Comparison of ENCODE assay signal across 10 cellular contexts in genomic region chr2:235238537-235238936, GRCh38.
A peak's percentile ranks its signal among the peaks of the same experiment; 100 is the strongest.
DNase-seq lines count a peak whose midpoint lies in the region; ATAC-seq and TF ChIP-seq lines count a peak whose summit lies in the region.
"Had no signal": no experiment of that assay in that cellular context is flagged by ENCODE, and none has a peak within 500 bp of the region (broad histone marks: within the 10 kb centered on the region; RNA-seq: fewer than 3 reads in every experiment).

No MANE protein-coding gene starts in this region.

- CTCF ChIA-PET in PC-9 (lab: Charles Lee): interaction anchor here (0.6 kb wide), 1 partner anchor 508 kb away, joined by 7 read pairs; no protein-coding TSS in a partner anchor

- H3K4me3 Mint-ChIP-seq in activated naive CD8-positive, alpha-beta T cell treated with anti-CD3 and anti-CD28 coated beads, Interleukin-2, amount 50 U/mL, for 24 hours: no peak overlapping the region
- H3K4me3 Mint-ChIP-seq: naive thymus-derived CD4-positive, alpha-beta T cell had no signal

- H3K9ac ChIP-seq in adipocyte (ENCODE audit: low read length) (no peak overlapping the region), skeletal muscle satellite cell (ENCODE audit: low read depth, low read length) (no peak overlapping the region)

- H3K4me1 Mint-ChIP-seq in activated naive CD8-positive, alpha-beta T cell treated with anti-CD3 and anti-CD28 coated beads, Interleukin-2, amount 50 U/mL, for 24 hours: no peaks in the 10 kb centered on the region
- H3K4me1 Mint-ChIP-seq: naive thymus-derived CD4-positive, alpha-beta T cell had no signal

- no peaks in the 10 kb centered on the region for H3K79me2 ChIP-seq in PC-9 (ENCODE audit: low read depth)

- H4K20me1 ChIP-seq in PC-9 (ENCODE audit: insufficient read depth): no peaks in the 10 kb centered on the region

- H3K27me3 Mint-ChIP-seq in activated naive CD8-positive, alpha-beta T cell treated with anti-CD3 and anti-CD28 coated beads, Interleukin-2, amount 50 U/mL, for 24 hours: peaks cover 13% of the 10 kb centered on the region

- H3K27ac Mint-ChIP-seq in activated naive CD8-positive, alpha-beta T cell treated with anti-CD3 and anti-CD28 coated beads, Interleukin-2, amount 50 U/mL, for 24 hours: no peak overlapping the region
- H3K27ac Mint-ChIP-seq: naive thymus-derived CD4-positive, alpha-beta T cell had no signal

- H2AFZ ChIP-seq in PC-9: no peak overlapping the region

- H3K9me3 Mint-ChIP-seq in activated naive CD8-positive, alpha-beta T cell treated with anti-CD3 and anti-CD28 coated beads, Interleukin-2, amount 50 U/mL, for 24 hours: no peaks in the 10 kb centered on the region

- no TSS peak for BruUV-seq in PC-9 (replicated peaks; lab: Mats Ljungman, UMichigan)

- intact Hi-C loops in left cardiac atrium (cut with DNase I): no loop called here
- intact Hi-C loops in PC-9 (cut with micrococcal nuclease; ENCODE audit: unreplicated experiment): no loop called here

- TF ChIP-seq CTCF in PC-9 (conservative IDR thresholded peaks at IDR 0.05): no peak

- no peaks in the 10 kb centered on the region for H3F3A ChIP-seq in PC-9 (ENCODE audit: insufficient read depth, low read depth)

- H3K27ac ChIP-seq in PC-9: no peak overlapping the region

- peak; percentile 83 for DNase-seq in GM04504 (ENCODE audit: low read depth)
- DNase-seq in adipocyte (ENCODE audit: low read depth): peak; percentile 83
- DNase-seq in left cardiac atrium: peak; percentile 89
- DNase-seq in activated naive CD8-positive, alpha-beta T cell treated with anti-CD3 and anti-CD28 coated beads, Interleukin-2, amount 50 U/mL, for 24 hours: no peak
- DNase-seq in PC-9: no peak
- DNase-seq: activated naive CD4-positive, alpha-beta T cell treated with anti-CD3 and anti-CD28 coated beads, Interleukin-2, amount 50 U/mL, for 16 hours; naive thymus-derived CD4-positive, alpha-beta T cell had no signal

- POLR2A ChIA-PET in PC-9 (lab: Charles Lee; ENCODE audit: unreplicated experiment): no interaction called here

- H3K27me3 ChIP-seq in adipocyte (replicated peaks; ENCODE audit: control insufficient read depth, insufficient read depth, low read length): peaks cover 3% of the 10 kb centered on the region
- H3K27me3 ChIP-seq in skeletal muscle satellite cell (ENCODE audit: control insufficient read depth, insufficient read depth, low read length): no peaks in the 10 kb centered on the region
- H3K27me3 ChIP-seq in PC-9 (ENCODE audit: insufficient read depth, low read depth): no peaks in the 10 kb centered on the region

- H3K36me3 ChIP-seq in adipocyte (ENCODE audit: control insufficient read depth, insufficient read depth, low read length, severe bottlenecking) (no peaks in the 10 kb centered on the region), skeletal muscle satellite cell (ENCODE audit: insufficient read depth, low read length) (no peaks in the 10 kb centered on the region), PC-9 (ENCODE audit: low read depth) (no peaks in the 10 kb centered on the region)

- no peaks in the 10 kb centered on the region for H3K36me3 Mint-ChIP-seq in activated naive CD8-positive, alpha-beta T cell treated with anti-CD3 and anti-CD28 coated beads, Interleukin-2, amount 50 U/mL, for 24 hours (ENCODE audit: low read depth)
- H3K36me3 Mint-ChIP-seq: naive thymus-derived CD4-positive, alpha-beta T cell had no signal

- H3K9me3 ChIP-seq in adipocyte (ENCODE audit: control insufficient read depth, low read length) (no peaks in the 10 kb centered on the region), skeletal muscle satellite cell (replicated peaks; ENCODE audit: low read length) (no peaks in the 10 kb centered on the region), PC-9 (ENCODE audit: insufficient read depth, low read depth) (no peaks in the 10 kb centered on the region)

- H3K9me2 ChIP-seq in PC-9 (ENCODE audit: insufficient read depth): no peaks in the 10 kb centered on the region

- H3K4me1 ChIP-seq in adipocyte (ENCODE audit: control insufficient read depth, insufficient read depth, low read length) (peaks cover 29% of the 10 kb centered on the region), skeletal muscle satellite cell (ENCODE audit: control insufficient read depth, insufficient read depth, low read length) (peaks cover 13% of the 10 kb centered on the region), PC-9 (replicated peaks; ENCODE audit: insufficient read depth) (no peaks in the 10 kb centered on the region)

- ATAC-seq in left cardiac atrium (peak; percentile 92 to 97), GM18873 (IDR thresholded peaks at IDR 0.05; ENCODE audit: low FRiP score, unreplicated experiment) (no peak), HG03571 (IDR thresholded peaks at IDR 0.05; ENCODE audit: unreplicated experiment) (no peak)
- ATAC-seq in activated naive CD8-positive, alpha-beta T cell treated with anti-CD3 and anti-CD28 coated beads, Interleukin-2, amount 50 U/mL, for 24 hours: no peak
- ATAC-seq: naive thymus-derived CD4-positive, alpha-beta T cell had no signal

- H3K4me2 ChIP-seq in skeletal muscle satellite cell (ENCODE audit: low read length) (peak overlapping the region; percentile 23), PC-9 (no peak overlapping the region)

- no peak overlapping the region for H3K4me3 ChIP-seq in adipocyte (ENCODE audit: low read length)
- H3K4me3 ChIP-seq in skeletal muscle satellite cell (ENCODE audit: low read length): no peak overlapping the region
- no peak overlapping the region for H3K4me3 ChIP-seq in PC-9

Comparison
In these comparisons a context has a peak if more than half of its experiments do, and no peak if none do; other contexts are left out.
1. DNase-seq: peak in GM04504 (single experiment), adipocyte (single experiment) and left cardiac atrium (single experiment); none in activated naive CD8-positive, alpha-beta T cell treated with anti-CD3 and anti-CD28 coated beads, Interleukin-2, amount 50 U/mL, for 24 hours (single experiment) and PC-9 (0 of 2).
2. ATAC-seq: peak in left cardiac atrium (2 of 2); none in activated naive CD8-positive, alpha-beta T cell treated with anti-CD3 and anti-CD28 coated beads, Interleukin-2, amount 50 U/mL, for 24 hours (single experiment), GM18873 (single experiment) and HG03571 (single experiment).